1 cellular context compared by ENCODE assay signal in the genomic region with DNA sequence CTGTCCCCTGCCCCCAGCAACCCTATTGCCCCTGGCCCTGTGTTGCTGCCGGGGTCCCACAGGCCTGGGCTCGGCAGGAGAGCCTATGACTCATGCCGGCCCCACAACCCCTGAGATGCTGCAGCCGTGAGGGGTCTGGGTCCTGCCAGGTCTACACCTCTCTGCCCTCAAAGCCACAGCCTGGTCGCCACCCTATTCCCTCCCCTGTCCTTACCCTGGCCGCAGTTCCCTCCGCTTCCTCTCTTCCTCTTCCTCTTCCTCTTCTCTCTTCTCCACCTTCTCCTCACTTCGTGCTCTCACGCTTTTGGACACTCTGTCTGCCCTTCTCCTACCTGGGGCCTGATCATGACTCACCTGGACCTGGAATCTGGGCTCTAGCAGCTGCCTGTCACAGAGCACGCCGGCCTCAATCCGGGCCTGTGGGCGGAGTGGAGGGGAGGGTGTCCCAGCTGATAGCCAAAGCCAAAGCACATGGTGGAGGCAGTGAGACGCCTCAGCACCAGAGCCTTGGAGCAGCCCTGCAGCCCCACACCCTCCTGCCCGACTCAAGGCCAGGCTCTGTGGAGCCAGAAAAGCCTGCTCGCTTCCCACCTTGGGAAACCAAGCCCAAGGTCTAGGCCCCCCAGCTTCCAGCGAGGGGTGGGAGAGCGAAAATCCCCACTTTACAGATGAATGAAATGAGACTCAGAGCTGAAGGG.
TF ChIP-seq lines count a peak whose summit lies in the region.

No MANE protein-coding gene starts in this region.

TF ChIP-seq in WTC11, 78 proteins besides CTCF, POLR2A, EP300 and RAD21 (continued from another document):
- TF ChIP-seq, protein P1, sequence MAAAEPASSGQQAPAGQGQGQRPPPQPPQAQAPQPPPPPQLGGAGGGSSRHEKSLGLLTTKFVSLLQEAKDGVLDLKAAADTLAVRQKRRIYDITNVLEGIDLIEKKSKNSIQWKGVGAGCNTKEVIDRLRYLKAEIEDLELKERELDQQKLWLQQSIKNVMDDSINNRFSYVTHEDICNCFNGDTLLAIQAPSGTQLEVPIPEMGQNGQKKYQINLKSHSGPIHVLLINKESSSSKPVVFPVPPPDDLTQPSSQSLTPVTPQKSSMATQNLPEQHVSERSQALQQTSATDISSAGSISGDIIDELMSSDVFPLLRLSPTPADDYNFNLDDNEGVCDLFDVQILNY (CRISPR knock-in tag; IDR thresholded peaks at IDR 0.05) = no peak
- TF ChIP-seq EMX1 (CRISPR knock-in tag; IDR thresholded peaks at IDR 0.05) (no peak), JAZF1 (CRISPR knock-in tag; IDR thresholded peaks at IDR 0.05) (no peak)
- TF ChIP-seq, protein P2, sequence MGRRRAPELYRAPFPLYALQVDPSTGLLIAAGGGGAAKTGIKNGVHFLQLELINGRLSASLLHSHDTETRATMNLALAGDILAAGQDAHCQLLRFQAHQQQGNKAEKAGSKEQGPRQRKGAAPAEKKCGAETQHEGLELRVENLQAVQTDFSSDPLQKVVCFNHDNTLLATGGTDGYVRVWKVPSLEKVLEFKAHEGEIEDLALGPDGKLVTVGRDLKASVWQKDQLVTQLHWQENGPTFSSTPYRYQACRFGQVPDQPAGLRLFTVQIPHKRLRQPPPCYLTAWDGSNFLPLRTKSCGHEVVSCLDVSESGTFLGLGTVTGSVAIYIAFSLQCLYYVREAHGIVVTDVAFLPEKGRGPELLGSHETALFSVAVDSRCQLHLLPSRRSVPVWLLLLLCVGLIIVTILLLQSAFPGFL (CRISPR knock-in tag; IDR thresholded peaks at IDR 0.05; ENCODE audit: borderline replicate concordance) = no peak
- TF ChIP-seq, protein P3, sequence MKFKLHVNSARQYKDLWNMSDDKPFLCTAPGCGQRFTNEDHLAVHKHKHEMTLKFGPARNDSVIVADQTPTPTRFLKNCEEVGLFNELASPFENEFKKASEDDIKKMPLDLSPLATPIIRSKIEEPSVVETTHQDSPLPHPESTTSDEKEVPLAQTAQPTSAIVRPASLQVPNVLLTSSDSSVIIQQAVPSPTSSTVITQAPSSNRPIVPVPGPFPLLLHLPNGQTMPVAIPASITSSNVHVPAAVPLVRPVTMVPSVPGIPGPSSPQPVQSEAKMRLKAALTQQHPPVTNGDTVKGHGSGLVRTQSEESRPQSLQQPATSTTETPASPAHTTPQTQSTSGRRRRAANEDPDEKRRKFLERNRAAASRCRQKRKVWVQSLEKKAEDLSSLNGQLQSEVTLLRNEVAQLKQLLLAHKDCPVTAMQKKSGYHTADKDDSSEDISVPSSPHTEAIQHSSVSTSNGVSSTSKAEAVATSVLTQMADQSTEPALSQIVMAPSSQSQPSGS (CRISPR knock-in tag; IDR thresholded peaks at IDR 0.05; ENCODE audit: borderline replicate concordance, low read depth) = no peak
- TF ChIP-seq, protein P4, sequence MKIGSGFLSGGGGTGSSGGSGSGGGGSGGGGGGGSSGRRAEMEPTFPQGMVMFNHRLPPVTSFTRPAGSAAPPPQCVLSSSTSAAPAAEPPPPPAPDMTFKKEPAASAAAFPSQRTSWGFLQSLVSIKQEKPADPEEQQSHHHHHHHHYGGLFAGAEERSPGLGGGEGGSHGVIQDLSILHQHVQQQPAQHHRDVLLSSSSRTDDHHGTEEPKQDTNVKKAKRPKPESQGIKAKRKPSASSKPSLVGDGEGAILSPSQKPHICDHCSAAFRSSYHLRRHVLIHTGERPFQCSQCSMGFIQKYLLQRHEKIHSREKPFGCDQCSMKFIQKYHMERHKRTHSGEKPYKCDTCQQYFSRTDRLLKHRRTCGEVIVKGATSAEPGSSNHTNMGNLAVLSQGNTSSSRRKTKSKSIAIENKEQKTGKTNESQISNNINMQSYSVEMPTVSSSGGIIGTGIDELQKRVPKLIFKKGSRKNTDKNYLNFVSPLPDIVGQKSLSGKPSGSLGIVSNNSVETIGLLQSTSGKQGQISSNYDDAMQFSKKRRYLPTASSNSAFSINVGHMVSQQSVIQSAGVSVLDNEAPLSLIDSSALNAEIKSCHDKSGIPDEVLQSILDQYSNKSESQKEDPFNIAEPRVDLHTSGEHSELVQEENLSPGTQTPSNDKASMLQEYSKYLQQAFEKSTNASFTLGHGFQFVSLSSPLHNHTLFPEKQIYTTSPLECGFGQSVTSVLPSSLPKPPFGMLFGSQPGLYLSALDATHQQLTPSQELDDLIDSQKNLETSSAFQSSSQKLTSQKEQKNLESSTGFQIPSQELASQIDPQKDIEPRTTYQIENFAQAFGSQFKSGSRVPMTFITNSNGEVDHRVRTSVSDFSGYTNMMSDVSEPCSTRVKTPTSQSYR (CRISPR knock-in tag; IDR thresholded peaks at IDR 0.05) = no peak
